Comparison of ENCODE assay signal across 1 cellular context in the genomic region with DNA sequence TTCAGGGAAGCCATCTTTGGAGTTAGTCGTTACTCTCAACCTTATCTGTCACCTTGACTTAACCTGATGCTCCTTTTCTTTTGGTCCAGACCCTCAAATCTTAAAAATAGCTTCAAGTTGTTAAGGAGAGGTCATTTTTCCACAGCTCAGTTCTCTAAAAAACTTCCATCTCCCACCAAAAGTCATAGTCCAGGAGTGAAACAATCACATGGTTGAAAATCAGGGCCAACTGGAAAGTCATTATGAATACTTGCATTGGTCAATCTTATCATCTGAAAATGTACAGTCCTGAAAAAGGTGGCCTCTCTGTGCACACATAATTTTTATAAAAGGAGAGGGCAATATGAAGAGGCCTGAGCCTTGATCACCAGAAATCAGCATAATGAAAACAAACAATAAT.
TF ChIP-seq lines count a peak whose summit lies in the region.

No MANE protein-coding gene starts in this region.

TF ChIP-seq in GM12878, 131 proteins besides CTCF, POLR2A, EP300 and RAD21 (continued from another document):
- TF ChIP-seq, protein P1, sequence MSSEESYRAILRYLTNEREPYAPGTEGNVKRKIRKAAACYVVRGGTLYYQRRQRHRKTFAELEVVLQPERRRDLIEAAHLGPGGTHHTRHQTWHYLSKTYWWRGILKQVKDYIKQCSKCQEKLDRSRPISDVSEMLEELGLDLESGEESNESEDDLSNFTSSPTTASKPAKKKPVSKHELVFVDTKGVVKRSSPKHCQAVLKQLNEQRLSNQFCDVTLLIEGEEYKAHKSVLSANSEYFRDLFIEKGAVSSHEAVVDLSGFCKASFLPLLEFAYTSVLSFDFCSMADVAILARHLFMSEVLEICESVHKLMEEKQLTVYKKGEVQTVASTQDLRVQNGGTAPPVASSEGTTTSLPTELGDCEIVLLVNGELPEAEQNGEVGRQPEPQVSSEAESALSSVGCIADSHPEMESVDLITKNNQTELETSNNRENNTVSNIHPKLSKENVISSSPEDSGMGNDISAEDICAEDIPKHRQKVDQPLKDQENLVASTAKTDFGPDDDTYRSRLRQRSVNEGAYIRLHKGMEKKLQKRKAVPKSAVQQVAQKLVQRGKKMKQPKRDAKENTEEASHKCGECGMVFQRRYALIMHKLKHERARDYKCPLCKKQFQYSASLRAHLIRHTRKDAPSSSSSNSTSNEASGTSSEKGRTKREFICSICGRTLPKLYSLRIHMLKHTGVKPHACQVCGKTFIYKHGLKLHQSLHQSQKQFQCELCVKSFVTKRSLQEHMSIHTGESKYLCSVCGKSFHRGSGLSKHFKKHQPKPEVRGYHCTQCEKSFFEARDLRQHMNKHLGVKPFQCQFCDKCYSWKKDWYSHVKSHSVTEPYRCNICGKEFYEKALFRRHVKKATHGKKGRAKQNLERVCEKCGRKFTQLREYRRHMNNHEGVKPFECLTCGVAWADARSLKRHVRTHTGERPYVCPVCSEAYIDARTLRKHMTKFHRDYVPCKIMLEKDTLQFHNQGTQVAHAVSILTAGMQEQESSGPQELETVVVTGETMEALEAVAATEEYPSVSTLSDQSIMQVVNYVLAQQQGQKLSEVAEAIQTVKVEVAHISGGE (CRISPR knock-in tag; IDR thresholded peaks at IDR 0.05) = no peak
- TF ChIP-seq, protein P2, sequence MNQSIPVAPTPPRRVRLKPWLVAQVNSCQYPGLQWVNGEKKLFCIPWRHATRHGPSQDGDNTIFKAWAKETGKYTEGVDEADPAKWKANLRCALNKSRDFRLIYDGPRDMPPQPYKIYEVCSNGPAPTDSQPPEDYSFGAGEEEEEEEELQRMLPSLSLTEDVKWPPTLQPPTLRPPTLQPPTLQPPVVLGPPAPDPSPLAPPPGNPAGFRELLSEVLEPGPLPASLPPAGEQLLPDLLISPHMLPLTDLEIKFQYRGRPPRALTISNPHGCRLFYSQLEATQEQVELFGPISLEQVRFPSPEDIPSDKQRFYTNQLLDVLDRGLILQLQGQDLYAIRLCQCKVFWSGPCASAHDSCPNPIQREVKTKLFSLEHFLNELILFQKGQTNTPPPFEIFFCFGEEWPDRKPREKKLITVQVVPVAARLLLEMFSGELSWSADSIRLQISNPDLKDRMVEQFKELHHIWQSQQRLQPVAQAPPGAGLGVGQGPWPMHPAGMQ (IDR thresholded peaks at IDR 0.05; ENCODE audit: borderline replicate concordance) = no peak
- no peak for TF ChIP-seq SUPT20H (IDR thresholded peaks at IDR 0.05; ENCODE audit: borderline replicate concordance, control insufficient read depth, low read depth, low read length)
- TF ChIP-seq, protein P3, sequence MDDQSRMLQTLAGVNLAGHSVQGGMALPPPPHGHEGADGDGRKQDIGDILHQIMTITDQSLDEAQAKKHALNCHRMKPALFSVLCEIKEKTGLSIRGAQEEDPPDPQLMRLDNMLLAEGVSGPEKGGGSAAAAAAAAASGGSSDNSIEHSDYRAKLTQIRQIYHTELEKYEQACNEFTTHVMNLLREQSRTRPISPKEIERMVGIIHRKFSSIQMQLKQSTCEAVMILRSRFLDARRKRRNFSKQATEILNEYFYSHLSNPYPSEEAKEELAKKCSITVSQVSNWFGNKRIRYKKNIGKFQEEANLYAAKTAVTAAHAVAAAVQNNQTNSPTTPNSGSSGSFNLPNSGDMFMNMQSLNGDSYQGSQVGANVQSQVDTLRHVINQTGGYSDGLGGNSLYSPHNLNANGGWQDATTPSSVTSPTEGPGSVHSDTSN (IDR thresholded peaks at IDR 0.05; ENCODE audit: insufficient replicate concordance, low read depth, low read length) = no peak
- TF ChIP-seq FOS (IDR thresholded peaks at IDR 0.05; ENCODE audit: borderline replicate concordance, extremely low read depth, insufficient read length) = no peak
- peak; percentile 73 for TF ChIP-seq NFXL1 (IDR thresholded peaks at IDR 0.05; ENCODE audit: borderline replicate concordance)
- no peak for TF ChIP-seq EED (IDR thresholded peaks at IDR 0.05; ENCODE audit: low read depth)
- TF ChIP-seq, protein P4, sequence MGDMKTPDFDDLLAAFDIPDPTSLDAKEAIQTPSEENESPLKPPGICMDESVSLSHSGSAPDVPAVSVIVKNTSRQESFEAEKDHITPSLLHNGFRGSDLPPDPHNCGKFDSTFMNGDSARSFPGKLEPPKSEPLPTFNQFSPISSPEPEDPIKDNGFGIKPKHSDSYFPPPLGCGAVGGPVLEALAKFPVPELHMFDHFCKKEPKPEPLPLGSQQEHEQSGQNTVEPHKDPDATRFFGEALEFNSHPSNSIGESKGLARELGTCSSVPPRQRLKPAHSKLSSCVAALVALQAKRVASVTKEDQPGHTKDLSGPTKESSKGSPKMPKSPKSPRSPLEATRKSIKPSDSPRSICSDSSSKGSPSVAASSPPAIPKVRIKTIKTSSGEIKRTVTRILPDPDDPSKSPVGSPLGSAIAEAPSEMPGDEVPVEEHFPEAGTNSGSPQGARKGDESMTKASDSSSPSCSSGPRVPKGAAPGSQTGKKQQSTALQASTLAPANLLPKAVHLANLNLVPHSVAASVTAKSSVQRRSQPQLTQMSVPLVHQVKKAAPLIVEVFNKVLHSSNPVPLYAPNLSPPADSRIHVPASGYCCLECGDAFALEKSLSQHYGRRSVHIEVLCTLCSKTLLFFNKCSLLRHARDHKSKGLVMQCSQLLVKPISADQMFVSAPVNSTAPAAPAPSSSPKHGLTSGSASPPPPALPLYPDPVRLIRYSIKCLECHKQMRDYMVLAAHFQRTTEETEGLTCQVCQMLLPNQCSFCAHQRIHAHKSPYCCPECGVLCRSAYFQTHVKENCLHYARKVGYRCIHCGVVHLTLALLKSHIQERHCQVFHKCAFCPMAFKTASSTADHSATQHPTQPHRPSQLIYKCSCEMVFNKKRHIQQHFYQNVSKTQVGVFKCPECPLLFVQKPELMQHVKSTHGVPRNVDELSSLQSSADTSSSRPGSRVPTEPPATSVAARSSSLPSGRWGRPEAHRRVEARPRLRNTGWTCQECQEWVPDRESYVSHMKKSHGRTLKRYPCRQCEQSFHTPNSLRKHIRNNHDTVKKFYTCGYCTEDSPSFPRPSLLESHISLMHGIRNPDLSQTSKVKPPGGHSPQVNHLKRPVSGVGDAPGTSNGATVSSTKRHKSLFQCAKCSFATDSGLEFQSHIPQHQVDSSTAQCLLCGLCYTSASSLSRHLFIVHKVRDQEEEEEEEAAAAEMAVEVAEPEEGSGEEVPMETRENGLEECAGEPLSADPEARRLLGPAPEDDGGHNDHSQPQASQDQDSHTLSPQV (IDR thresholded peaks at IDR 0.05) = no peak
